Comparison of ENCODE assay signal across 8 cellular contexts in genomic region chr20:36604952-36605308, GRCh38.
DNase-seq lines count a peak whose midpoint lies in the region; ATAC-seq lines count a peak whose summit lies in the region.

No MANE protein-coding gene starts in this region.

- no peaks in the 10 kb centered on the region for H3K27me3 Mint-ChIP-seq in activated naive CD4-positive, alpha-beta T cell treated with anti-CD3 and anti-CD28 coated beads, Interleukin-2, amount 50 U/mL, for 24 hours

- peak; percentile 68 for DNase-seq in SIG-M5 treated with dmso at 0.1 percent for 504 hours (lab: John Stamatoyannopoulos, UW; ENCODE audit: unreplicated experiment)
- no peak for DNase-seq in SIG-M5 (lab: John Stamatoyannopoulos, UW)
- no peak for DNase-seq in NT2/D1 (ENCODE audit: low read depth, low spot score)
- peak; percentile 60 for DNase-seq in stimulated activated CD4-positive, alpha-beta T cell treated with anti-CD3 and anti-CD28 coated beads, Interleukin-1b, Interleukin-23, amount 100 ng/mL, for 48 hours
- DNase-seq in NCI-H446 (lab: John Stamatoyannopoulos, UW): no peak

- H3K27ac Mint-ChIP-seq in activated naive CD4-positive, alpha-beta T cell treated with anti-CD3 and anti-CD28 coated beads, Interleukin-2, amount 50 U/mL, for 24 hours: peak overlapping the region; percentile 98

- no peaks in the 10 kb centered on the region for H3K9me3 Mint-ChIP-seq in activated naive CD4-positive, alpha-beta T cell treated with anti-CD3 and anti-CD28 coated beads, Interleukin-2, amount 50 U/mL, for 24 hours

- H3K4me1 Mint-ChIP-seq in activated naive CD4-positive, alpha-beta T cell treated with anti-CD3 and anti-CD28 coated beads, Interleukin-2, amount 50 U/mL, for 24 hours: peaks cover 30% of the 10 kb centered on the region

- H3K36me3 ChIP-seq in NT2/D1 (ENCODE audit: insufficient read depth, insufficient read length, low read length) (peaks cover 25% of the 10 kb centered on the region), iPS-15b (ENCODE audit: control insufficient read depth, insufficient read depth, low read length) (peaks cover 20% of the 10 kb centered on the region)

- no peaks in the 10 kb centered on the region for H3K27me3 ChIP-seq in NT2/D1 (ENCODE audit: insufficient read depth, insufficient read length)
- H3K27me3 ChIP-seq in iPS-15b (ENCODE audit: control insufficient read depth, insufficient read depth, low read length): no peaks in the 10 kb centered on the region

- peak overlapping the region; percentile 99 for H3K4me3 Mint-ChIP-seq in activated naive CD4-positive, alpha-beta T cell treated with anti-CD3 and anti-CD28 coated beads, Interleukin-2, amount 50 U/mL, for 24 hours

- H3K4me1 ChIP-seq in NT2/D1 (ENCODE audit: insufficient read depth, insufficient read length) (peaks cover 7% of the 10 kb centered on the region), iPS-15b (ENCODE audit: control insufficient read depth, insufficient read depth, low read length) (peaks cover 4% of the 10 kb centered on the region)

- H3K9ac ChIP-seq in NT2/D1 (ENCODE audit: insufficient read length, low read depth): peak overlapping the region; percentile 47
- H3K9ac ChIP-seq in iPS-15b (ENCODE audit: low read depth, low read length): peak overlapping the region; percentile 72

- no peaks in the 10 kb centered on the region for H3K9me3 ChIP-seq in NT2/D1 (ENCODE audit: insufficient read depth, low read length)
- no peaks in the 10 kb centered on the region for H3K9me3 ChIP-seq in iPS-15b (ENCODE audit: control insufficient read depth, insufficient read depth, low read length)

- ATAC-seq in HG02884 (IDR thresholded peaks at IDR 0.05; ENCODE audit: unreplicated experiment): peak; percentile 27

- H3K4me3 ChIP-seq in NT2/D1 (ENCODE audit: insufficient read length, low read depth): peak overlapping the region; percentile 99
- H3K4me3 ChIP-seq in iPS-15b (ENCODE audit: low read depth, low read length): peak overlapping the region; percentile 35

- no peaks in the 10 kb centered on the region for H3K36me3 Mint-ChIP-seq in activated naive CD4-positive, alpha-beta T cell treated with anti-CD3 and anti-CD28 coated beads, Interleukin-2, amount 50 U/mL, for 24 hours

Comparison
In these comparisons a context has a peak if more than half of its experiments do, and no peak if none do; other contexts are left out.
1. DNase-seq: peak in SIG-M5 treated with dmso at 0.1 percent for 504 hours (single experiment) and stimulated activated CD4-positive, alpha-beta T cell treated with anti-CD3 and anti-CD28 coated beads, Interleukin-1b, Interleukin-23, amount 100 ng/mL, for 48 hours (single experiment); none in SIG-M5 (single experiment), NT2/D1 (single experiment) and NCI-H446 (0 of 2).